ENCODE assay signal across 1 cellular context in the genomic region with DNA sequence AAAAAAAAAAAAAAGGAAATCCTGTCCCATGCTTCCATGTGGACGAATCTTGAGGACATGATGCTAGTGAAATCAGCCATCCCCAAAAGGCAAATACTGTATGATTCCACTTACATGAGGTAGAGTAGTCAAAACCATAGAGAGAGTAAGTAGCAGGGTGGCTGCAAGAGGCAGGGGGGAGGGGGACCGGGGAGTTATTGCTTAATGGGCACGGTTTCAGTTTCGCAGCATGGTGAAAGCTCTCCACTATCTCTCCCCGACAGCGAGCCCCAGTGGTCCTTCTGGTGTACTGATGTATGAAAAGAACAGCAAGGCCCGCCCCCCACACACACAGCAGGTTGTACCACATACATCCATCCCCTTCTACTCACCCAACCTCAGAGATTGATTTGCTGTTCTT.
TF ChIP-seq lines count a peak whose summit lies in the region.

No MANE protein-coding gene starts in this region.

TF ChIP-seq in GM12878, 131 proteins besides CTCF, POLR2A, EP300 and RAD21:
- TF ChIP-seq USF1 (IDR thresholded peaks at IDR 0.05; ENCODE audit: borderline replicate concordance, extremely low read length, insufficient read depth, low read depth, low read length), result no peak
- peak; percentile 50; the same call in 1 of the 2 replicates for TF ChIP-seq RUNX3 (IDR thresholded peaks at IDR 0.05; ENCODE audit: low read length)
- TF ChIP-seq CBX5 (IDR thresholded peaks at IDR 0.05; ENCODE audit: low read depth), result 0 out of 2 replicates have a peak, but pooled peaks have one; percentile 29
- peak in 1 of 2 experiments; percentile 88; a peak in 2 of 4 replicates for TF ChIP-seq CEBPB (IDR thresholded peaks at IDR 0.05; ENCODE audit: borderline replicate concordance in 1 of 2, low read depth in 2 of 2, low read length in 2 of 2)
- peak; percentile 74 for TF ChIP-seq CHD2 (IDR thresholded peaks at IDR 0.05; ENCODE audit: borderline replicate concordance, low read depth, low read length)
- TF ChIP-seq JUND (IDR thresholded peaks at IDR 0.05; ENCODE audit: low read depth, low read length), result 0 out of 2 replicates have a peak, but pooled peaks have one; percentile 22
- no peak for TF ChIP-seq ELK1 (IDR thresholded peaks at IDR 0.05; ENCODE audit: low read depth, low read length)
- 0 out of 2 replicates have a peak, but pooled peaks have one; percentile 26 for TF ChIP-seq PAX5 (IDR thresholded peaks at IDR 0.05; ENCODE audit: borderline replicate concordance, low read depth, low read length)
- TF ChIP-seq RFX5 (IDR thresholded peaks at IDR 0.05; ENCODE audit: low read depth, low read length), result no peak
- peak; percentile 74 for TF ChIP-seq EED (IDR thresholded peaks at IDR 0.05; ENCODE audit: low read depth)
- TF ChIP-seq ZNF384 (IDR thresholded peaks at IDR 0.05; ENCODE audit: borderline replicate concordance, low read depth, low read length), result peak; percentile 57
- 0 out of 2 replicates have a peak, but pooled peaks have one; percentile 80 for TF ChIP-seq WRNIP1 (IDR thresholded peaks at IDR 0.05; ENCODE audit: borderline replicate concordance, low read depth, low read length)
- TF ChIP-seq ZNF207 (IDR thresholded peaks at IDR 0.05; ENCODE audit: borderline replicate concordance), result no peak
- TF ChIP-seq, protein P1, sequence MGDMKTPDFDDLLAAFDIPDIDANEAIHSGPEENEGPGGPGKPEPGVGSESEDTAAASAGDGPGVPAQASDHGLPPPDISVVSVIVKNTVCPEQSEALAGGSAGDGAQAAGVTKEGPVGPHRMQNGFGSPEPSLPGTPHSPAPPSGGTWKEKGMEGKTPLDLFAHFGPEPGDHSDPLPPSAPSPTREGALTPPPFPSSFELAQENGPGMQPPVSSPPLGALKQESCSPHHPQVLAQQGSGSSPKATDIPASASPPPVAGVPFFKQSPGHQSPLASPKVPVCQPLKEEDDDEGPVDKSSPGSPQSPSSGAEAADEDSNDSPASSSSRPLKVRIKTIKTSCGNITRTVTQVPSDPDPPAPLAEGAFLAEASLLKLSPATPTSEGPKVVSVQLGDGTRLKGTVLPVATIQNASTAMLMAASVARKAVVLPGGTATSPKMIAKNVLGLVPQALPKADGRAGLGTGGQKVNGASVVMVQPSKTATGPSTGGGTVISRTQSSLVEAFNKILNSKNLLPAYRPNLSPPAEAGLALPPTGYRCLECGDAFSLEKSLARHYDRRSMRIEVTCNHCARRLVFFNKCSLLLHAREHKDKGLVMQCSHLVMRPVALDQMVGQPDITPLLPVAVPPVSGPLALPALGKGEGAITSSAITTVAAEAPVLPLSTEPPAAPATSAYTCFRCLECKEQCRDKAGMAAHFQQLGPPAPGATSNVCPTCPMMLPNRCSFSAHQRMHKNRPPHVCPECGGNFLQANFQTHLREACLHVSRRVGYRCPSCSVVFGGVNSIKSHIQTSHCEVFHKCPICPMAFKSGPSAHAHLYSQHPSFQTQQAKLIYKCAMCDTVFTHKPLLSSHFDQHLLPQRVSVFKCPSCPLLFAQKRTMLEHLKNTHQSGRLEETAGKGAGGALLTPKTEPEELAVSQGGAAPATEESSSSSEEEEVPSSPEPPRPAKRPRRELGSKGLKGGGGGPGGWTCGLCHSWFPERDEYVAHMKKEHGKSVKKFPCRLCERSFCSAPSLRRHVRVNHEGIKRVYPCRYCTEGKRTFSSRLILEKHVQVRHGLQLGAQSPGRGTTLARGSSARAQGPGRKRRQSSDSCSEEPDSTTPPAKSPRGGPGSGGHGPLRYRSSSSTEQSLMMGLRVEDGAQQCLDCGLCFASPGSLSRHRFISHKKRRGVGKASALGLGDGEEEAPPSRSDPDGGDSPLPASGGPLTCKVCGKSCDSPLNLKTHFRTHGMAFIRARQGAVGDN (IDR thresholded peaks at IDR 0.05), result no peak
- no peak for TF ChIP-seq KAT2A (conservative IDR thresholded peaks at IDR 0.05; ENCODE audit: control insufficient read depth, low read depth, low read length)
- no peak for TF ChIP-seq ZBTB40 (IDR thresholded peaks at IDR 0.05; ENCODE audit: borderline replicate concordance)
- TF ChIP-seq CREM (IDR thresholded peaks at IDR 0.05; ENCODE audit: low read depth), result peak; percentile 38; the same call in 1 of the 2 replicates
- TF ChIP-seq ATF7 (IDR thresholded peaks at IDR 0.05; ENCODE audit: low read depth), result peak; percentile 53; the same call in 1 of the 2 replicates
- peak; percentile 58 for TF ChIP-seq ZNF24 (IDR thresholded peaks at IDR 0.05)
- TF ChIP-seq TCF12 (IDR thresholded peaks at IDR 0.05; ENCODE audit: low read depth, low read length), result peak; percentile 60; the same call in 1 of the 2 replicates
- TF ChIP-seq IKZF2 (IDR thresholded peaks at IDR 0.05), result peak in 1 of 2 experiments; percentile 51; a peak in 1 of 4 replicates
- TF ChIP-seq SMC3 (IDR thresholded peaks at IDR 0.05; ENCODE audit: borderline replicate concordance, low read length), result peak; percentile 85
- TF ChIP-seq SP1 (IDR thresholded peaks at IDR 0.05; ENCODE audit: low read depth, low read length), result peak; percentile 53
- TF ChIP-seq SREBF1 (IDR thresholded peaks at IDR 0.05; ENCODE audit: low read length), result peak; percentile 52; the same call in 1 of the 2 replicates
- TF ChIP-seq, protein P2, sequence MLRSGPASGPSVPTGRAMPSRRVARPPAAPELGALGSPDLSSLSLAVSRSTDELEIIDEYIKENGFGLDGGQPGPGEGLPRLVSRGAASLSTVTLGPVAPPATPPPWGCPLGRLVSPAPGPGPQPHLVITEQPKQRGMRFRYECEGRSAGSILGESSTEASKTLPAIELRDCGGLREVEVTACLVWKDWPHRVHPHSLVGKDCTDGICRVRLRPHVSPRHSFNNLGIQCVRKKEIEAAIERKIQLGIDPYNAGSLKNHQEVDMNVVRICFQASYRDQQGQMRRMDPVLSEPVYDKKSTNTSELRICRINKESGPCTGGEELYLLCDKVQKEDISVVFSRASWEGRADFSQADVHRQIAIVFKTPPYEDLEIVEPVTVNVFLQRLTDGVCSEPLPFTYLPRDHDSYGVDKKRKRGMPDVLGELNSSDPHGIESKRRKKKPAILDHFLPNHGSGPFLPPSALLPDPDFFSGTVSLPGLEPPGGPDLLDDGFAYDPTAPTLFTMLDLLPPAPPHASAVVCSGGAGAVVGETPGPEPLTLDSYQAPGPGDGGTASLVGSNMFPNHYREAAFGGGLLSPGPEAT (IDR thresholded peaks at IDR 0.05; ENCODE audit: low read depth), result 0 out of 2 replicates have a peak, but pooled peaks have one; percentile 21
- peak; percentile 71 for TF ChIP-seq NBN (IDR thresholded peaks at IDR 0.05)
- peak; percentile 36 for TF ChIP-seq MTA2 (IDR thresholded peaks at IDR 0.05; ENCODE audit: low read depth)
- TF ChIP-seq FOXM1 (IDR thresholded peaks at IDR 0.05; ENCODE audit: low read depth, low read length), result peak; percentile 48; the same call in 1 of the 2 replicates
- 0 out of 2 replicates have a peak, but pooled peaks have one; percentile 66 for TF ChIP-seq HDGF (IDR thresholded peaks at IDR 0.05)
- TF ChIP-seq, protein P3, sequence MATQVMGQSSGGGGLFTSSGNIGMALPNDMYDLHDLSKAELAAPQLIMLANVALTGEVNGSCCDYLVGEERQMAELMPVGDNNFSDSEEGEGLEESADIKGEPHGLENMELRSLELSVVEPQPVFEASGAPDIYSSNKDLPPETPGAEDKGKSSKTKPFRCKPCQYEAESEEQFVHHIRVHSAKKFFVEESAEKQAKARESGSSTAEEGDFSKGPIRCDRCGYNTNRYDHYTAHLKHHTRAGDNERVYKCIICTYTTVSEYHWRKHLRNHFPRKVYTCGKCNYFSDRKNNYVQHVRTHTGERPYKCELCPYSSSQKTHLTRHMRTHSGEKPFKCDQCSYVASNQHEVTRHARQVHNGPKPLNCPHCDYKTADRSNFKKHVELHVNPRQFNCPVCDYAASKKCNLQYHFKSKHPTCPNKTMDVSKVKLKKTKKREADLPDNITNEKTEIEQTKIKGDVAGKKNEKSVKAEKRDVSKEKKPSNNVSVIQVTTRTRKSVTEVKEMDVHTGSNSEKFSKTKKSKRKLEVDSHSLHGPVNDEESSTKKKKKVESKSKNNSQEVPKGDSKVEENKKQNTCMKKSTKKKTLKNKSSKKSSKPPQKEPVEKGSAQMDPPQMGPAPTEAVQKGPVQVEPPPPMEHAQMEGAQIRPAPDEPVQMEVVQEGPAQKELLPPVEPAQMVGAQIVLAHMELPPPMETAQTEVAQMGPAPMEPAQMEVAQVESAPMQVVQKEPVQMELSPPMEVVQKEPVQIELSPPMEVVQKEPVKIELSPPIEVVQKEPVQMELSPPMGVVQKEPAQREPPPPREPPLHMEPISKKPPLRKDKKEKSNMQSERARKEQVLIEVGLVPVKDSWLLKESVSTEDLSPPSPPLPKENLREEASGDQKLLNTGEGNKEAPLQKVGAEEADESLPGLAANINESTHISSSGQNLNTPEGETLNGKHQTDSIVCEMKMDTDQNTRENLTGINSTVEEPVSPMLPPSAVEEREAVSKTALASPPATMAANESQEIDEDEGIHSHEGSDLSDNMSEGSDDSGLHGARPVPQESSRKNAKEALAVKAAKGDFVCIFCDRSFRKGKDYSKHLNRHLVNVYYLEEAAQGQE (IDR thresholded peaks at IDR 0.05; ENCODE audit: low read depth, low read length), result no peak
- TF ChIP-seq IRF4 (IDR thresholded peaks at IDR 0.05; ENCODE audit: low read depth, low read length), result peak; percentile 90
- peak; percentile 54; the same call in 1 of the 2 replicates for TF ChIP-seq MEF2A (IDR thresholded peaks at IDR 0.05; ENCODE audit: insufficient read depth, low read depth, low read length)
- TF ChIP-seq YY1 (IDR thresholded peaks at IDR 0.05; ENCODE audit: low read depth, low read length), result 0 out of 2 replicates have a peak, but pooled peaks have one; percentile 12
- peak; percentile 53 for TF ChIP-seq JUNB (IDR thresholded peaks at IDR 0.05)
- peak; percentile 19 to 32; a peak in 1 of 4 replicates for TF ChIP-seq BHLHE40 (IDR thresholded peaks at IDR 0.05; ENCODE audit: borderline replicate concordance in 1 of 2, low read depth in 2 of 2, low read length in 1 of 2)
- no peak; the same call in 1 of the 2 replicates for TF ChIP-seq ZBED1 (IDR thresholded peaks at IDR 0.05; ENCODE audit: borderline replicate concordance)
- TF ChIP-seq SIX5 (IDR thresholded peaks at IDR 0.05; ENCODE audit: low read depth, low read length, severe bottlenecking), result no peak
- TF ChIP-seq BCL11A (IDR thresholded peaks at IDR 0.05; ENCODE audit: low read depth, low read length), result peak; percentile 39; the same call in 1 of the 2 replicates
- peak; percentile 67; the same call in 1 of the 3 replicates for TF ChIP-seq POU2F2 (IDR thresholded peaks at IDR 0.05; ENCODE audit: borderline replicate concordance, low read depth, low read length)
